8 cellular contexts compared by ENCODE assay signal in genomic region chr10:119489572-119490326, GRCh38. TPM values are rescaled to one million over a fixed set of nuclear protein-coding genes. Genes with fewer than 3 reads are reported as not detected.
DNase-seq lines count a peak whose midpoint lies in the region; ATAC-seq and TF ChIP-seq lines count a peak whose summit lies in the region.

No MANE protein-coding gene starts in this region.

- TF ChIP-seq CTCF in GM23338 (conservative IDR thresholded peaks at IDR 0.05; ENCODE audit: low read depth in 2 of 2) (peak; percentile 86 to 87), stomach (IDR thresholded peaks at IDR 0.05) (peak in 5 of 7 experiments; percentile 54 to 85 (median 84))

- H3F3A ChIP-seq in GM23338 (replicated peaks; ENCODE audit: low read depth), result no peaks in the 10 kb centered on the region

- no peak for TF ChIP-seq EP300 in stomach (IDR thresholded peaks at IDR 0.05)

- H3K9me3 ChIP-seq in Karpas-422 (ENCODE audit: low read length) (no peaks in the 10 kb centered on the region), ectodermal cell (ENCODE audit: control insufficient read depth, low read length) (no peaks in the 10 kb centered on the region), stomach (no peaks in the 10 kb centered on the region)

- no peak overlapping the region for H3K27ac Mint-ChIP-seq in GM23338

- no peaks in the 10 kb centered on the region for H3K36me3 ChIP-seq in GM23338 (ENCODE audit: insufficient read depth)
- no peaks in the 10 kb centered on the region for H3K36me3 ChIP-seq in Karpas-422 (ENCODE audit: insufficient read depth, low read length)
- H3K36me3 ChIP-seq in ectodermal cell (ENCODE audit: control insufficient read depth, insufficient read depth, low read length), result no peaks in the 10 kb centered on the region
- no peaks in the 10 kb centered on the region for H3K36me3 ChIP-seq in stomach

- H3K79me2 ChIP-seq in GM23338 (replicated peaks; ENCODE audit: insufficient read depth) (no peaks in the 10 kb centered on the region), Karpas-422 (ENCODE audit: low read length) (no peaks in the 10 kb centered on the region)

- H3K4me3 ChIP-seq in GM23338, result peak overlapping the region; percentile 55
- H3K4me3 ChIP-seq in Karpas-422 (ENCODE audit: low read length), result peak overlapping the region; percentile 66
- peak overlapping the region; percentile 29 for H3K4me3 ChIP-seq in ectodermal cell (ENCODE audit: insufficient read depth, low read depth, low read length)
- peak overlapping the region; percentile 28 to 35 (median 31) for H3K4me3 ChIP-seq in stomach

- peak overlapping the region; percentile 69 for H3K9ac ChIP-seq in Karpas-422 (ENCODE audit: low read length)

- H3K9me2 ChIP-seq in GM23338 (ENCODE audit: insufficient read depth) (no peaks in the 10 kb centered on the region), Karpas-422 (replicated peaks; ENCODE audit: insufficient read depth, low read length) (no peaks in the 10 kb centered on the region)

- intact Hi-C loops in stomach (cut with DNase I; ENCODE audit: low total_unique reads), result no loop called here

- DNase-seq in NCI-H2196 (lab: John Stamatoyannopoulos, UW; ENCODE audit: unreplicated experiment), result peak; percentile 1
- DNase-seq in NCI-H2196 treated with DMSO at 0.1 percent for 48 hours (lab: John Stamatoyannopoulos, UW; ENCODE audit: unreplicated experiment), result no peak
- DNase-seq in GM23338 (ENCODE audit: low spot score), result peak; percentile 85
- peak; percentile 90 for DNase-seq in Karpas-422
- DNase-seq in activated CD4-positive, alpha-beta T cell treated with anti-CD3 and anti-CD28 coated beads for 4 hours, result peak; percentile 47 to 63
- DNase-seq in myocyte (ENCODE audit: low read depth), result peak; percentile 43
- DNase-seq in stomach, result peak; percentile 36

- peak overlapping the region; percentile 97 for H2AFZ ChIP-seq in GM23338
- peak overlapping the region; percentile 89; the same call in 1 of the 2 replicates for H2AFZ ChIP-seq in Karpas-422 (ENCODE audit: low read length)

- H3K4me1 ChIP-seq in GM23338 (ENCODE audit: insufficient read depth) (no peaks in the 10 kb centered on the region), Karpas-422 (ENCODE audit: low read length) (peaks cover 16% of the 10 kb centered on the region), ectodermal cell (ENCODE audit: control insufficient read depth, insufficient read depth, low read length) (no peaks in the 10 kb centered on the region), stomach (peaks cover 9 to 43% (median 27%) of the 10 kb centered on the region in 4 donors)

- no peak overlapping the region for H3K27ac ChIP-seq in GM23338 (ENCODE audit: low read depth)
- H3K27ac ChIP-seq in Karpas-422 (ENCODE audit: low read length), result peak overlapping the region; percentile 59
- H3K27ac ChIP-seq in ectodermal cell (ENCODE audit: insufficient read depth, low read depth, low read length, poor library complexity, severe bottlenecking), result no peak overlapping the region
- peak overlapping the region in 4 of 5 donors; percentile 14 to 57 (median 38) for H3K27ac ChIP-seq in stomach

- peaks cover 4% of the 10 kb centered on the region for H3K27me3 Mint-ChIP-seq in GM23338 (ENCODE audit: insufficient read depth, low read depth, poor library complexity)

- no peaks in the 10 kb centered on the region for H3K9me3 Mint-ChIP-seq in GM23338

- TF ChIP-seq POLR2A in stomach (IDR thresholded peaks at IDR 0.05), result no peak

- peak; percentile 98 for ATAC-seq in GM23338

- no peaks in the 10 kb centered on the region for H3K4me1 Mint-ChIP-seq in GM23338

- H3K4me2 ChIP-seq in GM23338 (peak overlapping the region; percentile 79), Karpas-422 (ENCODE audit: low read depth, low read length, poor library complexity, severe bottlenecking) (peak overlapping the region; percentile 78)

- 23 to 26% methylated on average over 19 of the region's 19 CpGs for WGBS in ectodermal cell, 2 experiments
- WGBS in stomach, 5 donors, result 16 to 20% (median 18%) methylated on average over 18 to 19 of the region's 19 CpGs

- peak overlapping the region; percentile 71 for H3K4me3 Mint-ChIP-seq in GM23338

- H3K27me3 ChIP-seq in GM23338 (ENCODE audit: insufficient read depth), result no peaks in the 10 kb centered on the region
- H3K27me3 ChIP-seq in Karpas-422 (ENCODE audit: low read length), result no peaks in the 10 kb centered on the region
- no peaks in the 10 kb centered on the region for H3K27me3 ChIP-seq in ectodermal cell (ENCODE audit: control insufficient read depth, insufficient read depth, low read length, poor library complexity, severe bottlenecking)
- H3K27me3 ChIP-seq in stomach, result no peaks in the 10 kb centered on the region

- H4K20me1 ChIP-seq in GM23338 (replicated peaks; ENCODE audit: insufficient read depth), result no peaks in the 10 kb centered on the region
- H4K20me1 ChIP-seq in Karpas-422 (ENCODE audit: insufficient read depth, low read depth, low read length), result no peaks in the 10 kb centered on the region

- H3K36me3 Mint-ChIP-seq in GM23338 (ENCODE audit: low read depth), result no peaks in the 10 kb centered on the region

TF ChIP-seq in GM23338, 12 proteins besides CTCF, POLR2A, EP300 and RAD21 (continues in another document):
- no peak for TF ChIP-seq NANOG (IDR thresholded peaks at IDR 0.05; ENCODE audit: borderline replicate concordance)
- TF ChIP-seq ETS1 (IDR thresholded peaks at IDR 0.05), result no peak
- no peak for TF ChIP-seq CREB1 (CRISPR knock-in tag; IDR thresholded peaks at IDR 0.05; ENCODE audit: low read depth)
- TF ChIP-seq JUNB (IDR thresholded peaks at IDR 0.05; ENCODE audit: unreplicated experiment), result no peak
- no peak for TF ChIP-seq POLR2AphosphoS5 (IDR thresholded peaks at IDR 0.05; ENCODE audit: low read depth)
- TF ChIP-seq ZNF114 (CRISPR knock-in tag; IDR thresholded peaks at IDR 0.05), result no peak
- no peak for TF ChIP-seq EZH2 (IDR thresholded peaks at IDR 0.05; ENCODE audit: low read depth, unreplicated experiment)

RNA-seq across cellular contexts. Expression of gene RGS10, which starts 52.8 kb away (rescaled TPM):
- total RNA-seq in GM23338 (2014; rRNA removed; shearing (Covaris generic)), result 16.8 and 18.4 TPM in 2 replicates
- 26.8 and 27.5 TPM in 2 replicates for polyA plus RNA-seq in GM23338 (2016; fragmentation: Nextera tagmentation; extraction: Ambion mirVana)
- 54.5 and 78.0 TPM in 2 replicates for total RNA-seq in Karpas-422 (2014; rRNA removed; shearing (Covaris generic); ENCODE audit: low replicate concordance)
- polyA plus RNA-seq in ectodermal cell (2013, experiment 1 of 4), result 10.8 TPM
- polyA plus RNA-seq in ectodermal cell (2013, experiment 2 of 4), result 12.1 TPM
- 13.7 TPM for polyA plus RNA-seq in ectodermal cell (2013, experiment 3 of 4)
- polyA plus RNA-seq in ectodermal cell (2013, experiment 4 of 4), result 13.7 TPM
- 2.9 and 3.9 TPM in 2 replicates for total RNA-seq in myocyte
- 6.9 TPM for polyA plus RNA-seq in myocyte (2012)
- total RNA-seq in stomach, result 100 to 1,000 TPM in 1 of 5 donors, 10 to 100 TPM in 3, not detected in 1; 12.3 to 177 (median 29.1) TPM
- 100 to 1,000 TPM in 1 of 3 donors, 10 to 100 TPM in 2; 47.7 to 128 (median 60.8) TPM for polyA plus RNA-seq in stomach

Comparison
In these comparisons a context has a peak if more than half of its experiments do, and no peak if none do; other contexts are left out.
1. H3K27ac ChIP-seq: peak in Karpas-422 (single experiment) and stomach (4 of 5); none in GM23338 (single experiment) and ectodermal cell (single experiment).
2. Peak in every context shown above with its lines, with median percentiles within 50 percentile points of each other: H3K4me3 ChIP-seq.